Comparison of ENCODE assay signal across 11 cellular contexts in the genomic region with DNA sequence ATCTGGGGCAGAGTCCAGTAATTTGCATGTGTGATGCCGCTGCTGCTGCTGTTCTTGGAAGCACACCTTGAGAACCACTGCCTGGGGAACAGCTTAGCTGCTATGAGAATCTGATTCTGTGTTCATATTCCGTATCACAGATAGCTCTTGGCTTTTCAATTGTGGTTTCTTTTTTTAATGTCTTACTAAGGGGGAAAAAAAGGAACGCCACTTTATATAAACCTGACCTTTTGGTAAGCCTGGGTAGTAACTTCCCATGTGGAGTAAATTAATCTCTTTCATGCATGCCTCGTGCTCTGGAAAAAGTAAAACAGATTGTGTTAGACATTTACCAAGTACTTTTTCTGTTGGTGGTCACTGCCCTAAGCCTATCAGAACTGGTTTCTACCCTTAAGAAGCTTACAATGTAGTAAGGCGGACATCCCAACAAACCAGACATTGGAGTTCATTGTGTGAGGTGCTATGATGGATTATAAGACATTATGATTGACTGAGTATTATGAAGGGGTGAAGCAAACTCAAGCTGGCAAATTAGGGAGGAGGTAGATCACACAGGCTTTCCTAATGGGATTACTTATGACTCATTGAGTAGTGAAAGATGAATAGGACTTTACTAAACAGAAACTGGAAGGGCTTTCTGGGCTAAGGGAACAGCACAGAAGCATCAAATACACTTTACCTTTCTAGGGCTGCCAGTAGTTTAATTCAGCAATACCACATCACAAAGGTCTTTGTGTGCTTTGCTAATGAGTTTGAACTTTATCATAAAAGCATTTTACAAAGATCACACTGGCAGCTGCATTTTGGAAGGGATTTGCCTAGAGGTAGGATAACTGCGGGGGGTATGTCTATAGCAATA.
DNase-seq lines count a peak whose midpoint lies in the region; ATAC-seq and TF ChIP-seq lines count a peak whose summit lies in the region.
"Had no signal": no experiment of that assay in that cellular context is flagged by ENCODE, and none has a peak within 500 bp of the region (broad histone marks: within the 10 kb centered on the region; RNA-seq: fewer than 3 reads in every experiment).

No MANE protein-coding gene starts in this region.

- DNase-seq in PC-9 (peak in 1 of 2 experiments; percentile 64), retinal pigment epithelial cell (ENCODE audit: low read depth) (peak; percentile 100), hypothalamus (lab: John Stamatoyannopoulos, UW) (no peak), NCI-H1048 (lab: John Stamatoyannopoulos, UW) (no peak)
- no peak for DNase-seq in activated CD4-positive, alpha-beta memory T cell treated with anti-CD3 and anti-CD28 coated beads for 36 hours
- DNase-seq: natural killer cell, T1000 had no signal

- ATAC-seq in GM18511 (IDR thresholded peaks at IDR 0.05; ENCODE audit: unreplicated experiment) = peak; percentile 13
- no peak for ATAC-seq in GM19035 (IDR thresholded peaks at IDR 0.05; ENCODE audit: unreplicated experiment)
- ATAC-seq: gastroesophageal sphincter, natural killer cell had no signal

- no peak overlapping the region for H2AFZ ChIP-seq in PC-9

- no peak overlapping the region for H3K4me3 Mint-ChIP-seq in dendritic cell treated with granulocyte-macrophage colony-stimulating factor and Interleukin-4, amounts not matched to agents 40 ng/mL and 50 ng/mL, for 4 days
- no peak overlapping the region for H3K4me3 Mint-ChIP-seq in activated CD4-positive, alpha-beta memory T cell treated with anti-CD3 and anti-CD28 coated beads for 36 hours
- H3K4me3 Mint-ChIP-seq: natural killer cell had no signal

- H3K27me3 Mint-ChIP-seq in dendritic cell treated with granulocyte-macrophage colony-stimulating factor and Interleukin-4, amounts not matched to agents 40 ng/mL and 50 ng/mL, for 4 days = no peaks in the 10 kb centered on the region
- H3K27me3 Mint-ChIP-seq in activated CD4-positive, alpha-beta memory T cell treated with anti-CD3 and anti-CD28 coated beads for 36 hours = no peaks in the 10 kb centered on the region

- POLR2A ChIA-PET in PC-9 (lab: Charles Lee; ENCODE audit: unreplicated experiment) = no interaction called here
- POLR2A ChIA-PET in activated CD4-positive, alpha-beta memory T cell treated with anti-CD3 and anti-CD28 coated beads for 36 hours (lab: Charles Lee) = interaction anchor here (1.6 kb wide), 1 partner anchor 63 kb away, joined by 4 read pairs; no protein-coding TSS in a partner anchor

- intact Hi-C loops in PC-9 (cut with micrococcal nuclease; ENCODE audit: unreplicated experiment) = no loop called here
- intact Hi-C loops in dendritic cell treated with granulocyte-macrophage colony-stimulating factor and Interleukin-4, amounts not matched to agents 40 ng/mL and 50 ng/mL, for 4 days (cut with micrococcal nuclease) = no loop called here
- intact Hi-C loops in activated CD4-positive, alpha-beta memory T cell treated with anti-CD3 and anti-CD28 coated beads for 36 hours (cut with micrococcal nuclease) = no loop called here

- H3K36me3 ChIP-seq in PC-9 (ENCODE audit: low read depth) = no peaks in the 10 kb centered on the region
- H3K36me3 ChIP-seq: gastroesophageal sphincter had no signal

- H3K9me3 Mint-ChIP-seq in dendritic cell treated with granulocyte-macrophage colony-stimulating factor and Interleukin-4, amounts not matched to agents 40 ng/mL and 50 ng/mL, for 4 days = no peaks in the 10 kb centered on the region
- H3K9me3 Mint-ChIP-seq in activated CD4-positive, alpha-beta memory T cell treated with anti-CD3 and anti-CD28 coated beads for 36 hours = no peaks in the 10 kb centered on the region
- H3K9me3 Mint-ChIP-seq: natural killer cell had no signal

- H3K36me3 Mint-ChIP-seq in dendritic cell treated with granulocyte-macrophage colony-stimulating factor and Interleukin-4, amounts not matched to agents 40 ng/mL and 50 ng/mL, for 4 days (ENCODE audit: low read depth) = peaks cover 7% of the 10 kb centered on the region
- peaks cover 15% of the 10 kb centered on the region for H3K36me3 Mint-ChIP-seq in activated CD4-positive, alpha-beta memory T cell treated with anti-CD3 and anti-CD28 coated beads for 36 hours
- H3K36me3 Mint-ChIP-seq: natural killer cell had no signal

- H3K9me2 ChIP-seq in PC-9 (ENCODE audit: insufficient read depth) = no peaks in the 10 kb centered on the region

- peak overlapping the region; percentile 78 for H3K27ac ChIP-seq in PC-9

- peaks cover 41% of the 10 kb centered on the region for H3F3A ChIP-seq in PC-9 (ENCODE audit: insufficient read depth, low read depth)

- peaks cover 95% of the 10 kb centered on the region for H3K79me2 ChIP-seq in PC-9 (ENCODE audit: low read depth)

- CTCF ChIA-PET in PC-9 (lab: Charles Lee) = no interaction called here
- CTCF ChIA-PET in activated CD4-positive, alpha-beta memory T cell treated with anti-CD3 and anti-CD28 coated beads for 36 hours (lab: Charles Lee) = interaction anchor here (1.3 kb wide), 2 partner anchors 16 to 65 kb away, joined by 3 to 5 read pairs; a partner anchor contains a TSS

- no peak for TF ChIP-seq CTCF in PC-9 (conservative IDR thresholded peaks at IDR 0.05)
- no peak for TF ChIP-seq CTCF in retinal pigment epithelial cell (conservative IDR thresholded peaks at IDR 0.05; ENCODE audit: low read depth, low read length)

- H3K4me2 ChIP-seq in PC-9 = peak overlapping the region; percentile 46

- H3K27me3 ChIP-seq in PC-9 (ENCODE audit: insufficient read depth, low read depth) = no peaks in the 10 kb centered on the region
- H3K27me3 ChIP-seq: gastroesophageal sphincter had no signal

- no peak overlapping the region for H3K4me3 ChIP-seq in PC-9
- no peak overlapping the region for H3K4me3 ChIP-seq in retinal pigment epithelial cell (ENCODE audit: low read length)
- H3K4me3 ChIP-seq: gastroesophageal sphincter had no signal

- H3K9me3 ChIP-seq in PC-9 (ENCODE audit: insufficient read depth, low read depth) = no peaks in the 10 kb centered on the region
- H3K9me3 ChIP-seq: gastroesophageal sphincter had no signal

- peaks cover 45% of the 10 kb centered on the region for H3K4me1 Mint-ChIP-seq in dendritic cell treated with granulocyte-macrophage colony-stimulating factor and Interleukin-4, amounts not matched to agents 40 ng/mL and 50 ng/mL, for 4 days (ENCODE audit: low read depth)
- H3K4me1 Mint-ChIP-seq in activated CD4-positive, alpha-beta memory T cell treated with anti-CD3 and anti-CD28 coated beads for 36 hours (ENCODE audit: low read depth) = peaks cover 53% of the 10 kb centered on the region

- BruUV-seq in PC-9 (replicated peaks; lab: Mats Ljungman, UMichigan) = no TSS peak

- H3K27ac Mint-ChIP-seq in dendritic cell treated with granulocyte-macrophage colony-stimulating factor and Interleukin-4, amounts not matched to agents 40 ng/mL and 50 ng/mL, for 4 days = peak overlapping the region; percentile 22
- no peak overlapping the region for H3K27ac Mint-ChIP-seq in activated CD4-positive, alpha-beta memory T cell treated with anti-CD3 and anti-CD28 coated beads for 36 hours

- peaks cover 66% of the 10 kb centered on the region for H3K4me1 ChIP-seq in PC-9 (replicated peaks; ENCODE audit: insufficient read depth)

- H4K20me1 ChIP-seq in PC-9 (ENCODE audit: insufficient read depth) = no peaks in the 10 kb centered on the region
